ENCODE assay signal across 8 cellular contexts in genomic region chr11:64742940-64743590, GRCh38. TPM values are rescaled to one million over a fixed set of nuclear protein-coding genes. Genes with fewer than 3 reads are reported as not detected.
A peak's percentile ranks its signal among the peaks of the same experiment; 100 is the strongest.
DNase-seq lines count a peak whose midpoint lies in the region; ATAC-seq and TF ChIP-seq lines count a peak whose summit lies in the region.

No MANE protein-coding gene starts in this region.

- peaks cover 36% of the 10 kb centered on the region for H3K27me3 ChIP-seq in PC-3 (ENCODE audit: low read length)
- peaks cover 56% of the 10 kb centered on the region for H3K27me3 ChIP-seq in osteoblast (ENCODE audit: insufficient read depth, low read length)
- H3K27me3 ChIP-seq in tibial artery: no peaks in the 10 kb centered on the region

- peaks cover 13% of the 10 kb centered on the region for H3K4me1 ChIP-seq in PC-3 (ENCODE audit: insufficient read depth, low read length)
- H3K4me1 ChIP-seq in osteoblast (ENCODE audit: insufficient read depth, low read length): peaks cover 10% of the 10 kb centered on the region
- H3K4me1 ChIP-seq in tibial artery: peaks cover 0 to 53% (median 36%) of the 10 kb centered on the region in 4 donors

- peak overlapping the region; percentile 91 for H2AFZ ChIP-seq in PC-3 (ENCODE audit: low read length)
- H2AFZ ChIP-seq in osteoblast (ENCODE audit: low read length): peak overlapping the region; percentile 81

- H3K4me3 ChIP-seq in PC-3 (ENCODE audit: low read length) (peak overlapping the region; percentile 70), osteoblast (ENCODE audit: insufficient read depth, low read length) (peak overlapping the region; percentile 69), tibial artery (peak overlapping the region; percentile 79 to 87)

- no peak overlapping the region for H3K9ac ChIP-seq in PC-3 (ENCODE audit: low read length)

- H3K79me2 ChIP-seq in PC-3 (ENCODE audit: low read length) (no peaks in the 10 kb centered on the region), osteoblast (ENCODE audit: insufficient read depth, low read length) (no peaks in the 10 kb centered on the region)

- H3K4me2 ChIP-seq in PC-3 (ENCODE audit: low read length) (peak overlapping the region; percentile 90), osteoblast (ENCODE audit: insufficient read depth, low read length) (peak overlapping the region; percentile 89)

- peak; percentile 70 for ATAC-seq in PC-3
- no peak for ATAC-seq in GM21619 (IDR thresholded peaks at IDR 0.05; ENCODE audit: unreplicated experiment)

- POLR2A ChIA-PET in PC-3 (lab: Charles Lee; ENCODE audit: unreplicated experiment): no interaction called here

- H3K36me3 ChIP-seq in PC-3 (ENCODE audit: low read depth, low read length) (no peaks in the 10 kb centered on the region), osteoblast (ENCODE audit: insufficient read depth, low read length) (no peaks in the 10 kb centered on the region), tibial artery (peaks cover 13 to 18% (median 14%) of the 10 kb centered on the region in 3 donors)

- H3K27ac ChIP-seq in PC-3 (ENCODE audit: low read length) (no peak overlapping the region), osteoblast (ENCODE audit: low read depth, low read length) (no peak overlapping the region), tibial artery (peak overlapping the region; percentile 92 to 97)

- TF ChIP-seq CTCF in GM20000 (IDR thresholded peaks at IDR 0.05; ENCODE audit: extremely low read depth, missing control alignments): peak; percentile 68
- peak; percentile 87 for TF ChIP-seq CTCF in PC-3 (conservative IDR thresholded peaks at IDR 0.05; ENCODE audit: low read depth, low read length)
- TF ChIP-seq CTCF in osteoblast (IDR thresholded peaks at IDR 0.05; ENCODE audit: extremely low read depth, low read depth, low read length): peak; percentile 64
- TF ChIP-seq CTCF in tibial artery (IDR thresholded peaks at IDR 0.05): peak; percentile 84 to 86

- intact Hi-C loops in PC-3 (cut with micrococcal nuclease) (loop anchor here (1.0 kb wide), 1 partner anchor 55 kb away; no protein-coding TSS in a partner anchor), tibial artery (cut with DNase I; ENCODE audit: low total_unique reads) (no loop called here)

- H3F3A ChIP-seq in PC-3 (ENCODE audit: low read length, unreplicated experiment): no peaks in the 10 kb centered on the region

- in situ Hi-C loops in ACHN (cut with HindIII; ENCODE audit: low pct_ligation_motif_present, low pct_unique_long_range_greater_than_20kb, low sequenced_read_pairs): no loop called here

- H4K20me1 ChIP-seq in PC-3 (ENCODE audit: low read length): no peaks in the 10 kb centered on the region
- H4K20me1 ChIP-seq in osteoblast (ENCODE audit: insufficient read depth, low read length): no peaks in the 10 kb centered on the region

- CTCF ChIA-PET in PC-3 (lab: Charles Lee): interaction anchor here (0.7 kb wide), 1 partner anchor 10 kb away, joined by 5 read pairs; no protein-coding TSS in a partner anchor

- no TSS peak for BruUV-seq in PC-3 (replicated peaks; lab: Mats Ljungman, UMichigan)

- H3K9me2 ChIP-seq in PC-3 (replicated peaks; ENCODE audit: low read length): no peaks in the 10 kb centered on the region

- no peaks in the 10 kb centered on the region for H3K9me3 ChIP-seq in PC-3 (ENCODE audit: low read length)
- H3K9me3 ChIP-seq in osteoblast (ENCODE audit: low read depth, low read length): no peaks in the 10 kb centered on the region
- H3K9me3 ChIP-seq in tibial artery: no peaks in the 10 kb centered on the region

- peak; percentile 55 for DNase-seq in ACHN
- DNase-seq in GM20000 (ENCODE audit: low spot score): peak; percentile 96
- peak; percentile 73 for DNase-seq in PC-3
- peak; percentile 55 for DNase-seq in activated gamma-delta T cell (lab: John Stamatoyannopoulos, UW)
- DNase-seq in globus pallidus (ENCODE audit: low spot score): peak; percentile 34
- DNase-seq in osteoblast (ENCODE audit: insufficient read length, low spot score, missing footprints): peak; percentile 100
- DNase-seq in tibial artery: peak; percentile 76 to 95

RNA-seq across cellular contexts. Expression of gene RASGRP2, which starts 0.9 kb away (rescaled TPM):
- total RNA-seq in PC-3 (2014; rRNA removed): not detected in 2 replicates
- 0.29 TPM in 1 of 2 replicates, not detected in the other for total RNA-seq in osteoblast

RNA-seq across cellular contexts. Expression of gene PYGM, which starts 16.7 kb away (rescaled TPM):
- total RNA-seq in PC-3 (2014; rRNA removed): 0.95 and 1.3 TPM in 2 replicates
- total RNA-seq in osteoblast: 0.29 and 0.36 TPM in 2 replicates

RNA-seq across cellular contexts. Expression of gene NRXN2, which starts 20.1 kb away (rescaled TPM):
- total RNA-seq in PC-3 (2014; rRNA removed) (not detected in 2 replicates), osteoblast (62.5 and 90.1 TPM in 2 replicates)

RNA-seq across cellular contexts. Expression of gene SF1, which starts 35.3 kb away (rescaled TPM):
- total RNA-seq in PC-3 (2014; rRNA removed) (209 and 217 TPM in 2 replicates), osteoblast (114 and 130 TPM in 2 replicates)

RNA-seq across cellular contexts. Expression of gene MAP4K2, which starts 59.9 kb away (rescaled TPM):
- 55.6 and 57.0 TPM in 2 replicates for total RNA-seq in PC-3 (2014; rRNA removed)
- 6.2 and 9.8 TPM in 2 replicates for total RNA-seq in osteoblast

Comparison
In these comparisons a context has a peak if more than half of its experiments do, and no peak if none do; other contexts are left out.
1. DNase-seq: peak in every context shown above with its lines; median percentile 100 in osteoblast; 96 in GM20000; 86 in tibial artery; 73 in PC-3; 55 in ACHN; 55 in activated gamma-delta T cell; 34 in globus pallidus.
2. H3K27ac ChIP-seq: peak in tibial artery (2 of 2); none in PC-3 (single experiment) and osteoblast (single experiment).
3. RNA of gene NRXN2, which starts 20.1 kb away (total RNA-seq): 62.5 to 90.1 TPM in osteoblast; not detected in PC-3; every median in the first group is over 10 times any median in the second.
4. Peak in every context shown above with its lines, with median percentiles within 50 percentile points of each other: CTCF ChIP-seq and H3K4me3 ChIP-seq.